7 cellular contexts compared by ENCODE assay signal in genomic region chr15:75198560-75199346, GRCh38.
DNase-seq lines count a peak whose midpoint lies in the region; ATAC-seq, FAIRE-seq and TF ChIP-seq lines count a peak whose summit lies in the region.

No MANE protein-coding gene starts in this region.

- no peak for FAIRE-seq in HTR-8/SVneo (lab: Jason Lieb, UNC)

- CTCF ChIA-PET in GM10248 (lab: Yijun Ruan, JAX), result interaction anchor here (1.6 to 4.6 kb wide), 5 partner anchors 10 to 297 kb away, joined by 4 to 54 read pairs (median 6); no protein-coding TSS in a partner anchor

- POLR2A ChIA-PET in GM10248 (lab: Yijun Ruan, JAX), result interaction anchor here (0.5 to 1.1 kb wide), 3 partner anchors 10 to 167 kb away, joined by 3 read pairs; no protein-coding TSS in a partner anchor

- ATAC-seq in SK-N-SH treated with all-trans-retinoic acid at 6 μM for 48 hours (peak; percentile 14; the same call in 1 of the 3 replicates), HG03432 (IDR thresholded peaks at IDR 0.05; ENCODE audit: unreplicated experiment) (no peak), GM18867 (IDR thresholded peaks at IDR 0.05; ENCODE audit: unreplicated experiment) (no peak)

- no peak for TF ChIP-seq CTCF in GM10248 (IDR thresholded peaks at IDR 0.05; ENCODE audit: control extremely low read depth, extremely low read depth, low read depth, missing control alignments)

- peak; percentile 67 for DNase-seq in GM10248 (ENCODE audit: extremely low spot score)
- DNase-seq in HTR-8/SVneo (ENCODE audit: insufficient read length, low spot score), result peak; percentile 50
- DNase-seq in medulla oblongata (ENCODE audit: extremely low spot score), result peak; percentile 21
- no peak for DNase-seq in CD1c-positive myeloid dendritic cell (ENCODE audit: extremely low spot score)

TF ChIP-seq in SK-N-SH treated with all-trans-retinoic acid at 6 μM for 48 hours, 23 proteins besides CTCF, POLR2A, EP300 and RAD21:
- TF ChIP-seq ZNF565 (CRISPR knock-in tag; conservative IDR thresholded peaks at IDR 0.05; ENCODE audit: low read depth), result no peak
- TF ChIP-seq ZNF8 (CRISPR knock-in tag; IDR thresholded peaks at IDR 0.05), result no peak
- TF ChIP-seq ZFP30 (CRISPR knock-in tag; IDR thresholded peaks at IDR 0.05), result no peak
- no peak for TF ChIP-seq RARB (CRISPR knock-in tag; IDR thresholded peaks at IDR 0.05)
- TF ChIP-seq ARNTL (CRISPR knock-in tag; IDR thresholded peaks at IDR 0.05; ENCODE audit: borderline replicate concordance, low read depth), result no peak
- TF ChIP-seq PATZ1 (CRISPR knock-in tag; IDR thresholded peaks at IDR 0.05; ENCODE audit: borderline replicate concordance), result no peak
- TF ChIP-seq OSR1 (CRISPR knock-in tag; IDR thresholded peaks at IDR 0.05), result no peak
- TF ChIP-seq PPARA (CRISPR knock-in tag; IDR thresholded peaks at IDR 0.05; ENCODE audit: borderline replicate concordance), result no peak
- no peak for TF ChIP-seq TSHZ2 (CRISPR knock-in tag; IDR thresholded peaks at IDR 0.05)
- no peak for TF ChIP-seq GLIS3 (CRISPR knock-in tag; IDR thresholded peaks at IDR 0.05)
- TF ChIP-seq ISL1 (CRISPR knock-in tag; IDR thresholded peaks at IDR 0.05), result no peak
- TF ChIP-seq BACH2 (CRISPR knock-in tag; IDR thresholded peaks at IDR 0.05; ENCODE audit: borderline replicate concordance), result no peak
- no peak for TF ChIP-seq ZC3H10 (CRISPR knock-in tag; IDR thresholded peaks at IDR 0.05)
- TF ChIP-seq CSRNP3 (CRISPR knock-in tag; IDR thresholded peaks at IDR 0.05), result no peak
- no peak for TF ChIP-seq CSDC2 (CRISPR knock-in tag; IDR thresholded peaks at IDR 0.05)
TF ChIP-seq in SK-N-SH treated with all-trans-retinoic acid at 6 μM for 48 hours: peak in this region for 0.
